In the genomic region with DNA sequence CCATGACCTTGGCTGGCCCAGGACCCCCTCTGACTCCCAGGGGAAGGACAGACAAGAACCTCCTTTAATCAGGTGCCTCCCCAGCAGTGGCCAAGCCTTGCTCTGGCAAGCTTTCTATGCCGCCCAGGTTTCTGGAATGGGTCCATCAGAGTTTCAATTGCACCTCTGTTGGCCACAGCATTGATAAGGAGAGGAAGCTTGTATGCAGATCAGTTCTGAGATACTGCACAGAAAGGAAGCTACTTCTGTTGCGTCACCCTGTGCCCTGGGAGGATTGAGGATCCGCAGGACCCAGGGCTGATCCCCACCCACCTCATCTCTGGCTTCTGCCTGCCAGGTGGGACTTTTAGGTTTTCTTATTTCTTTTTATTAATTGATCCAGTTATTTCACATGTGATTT, we compare ENCODE assay signal across 17 cellular contexts.
A peak's percentile ranks its signal among the peaks of the same experiment; 100 is the strongest.
DNase-seq lines count a peak whose midpoint lies in the region; ATAC-seq and TF ChIP-seq lines count a peak whose summit lies in the region.
"Had no signal": no experiment of that assay in that cellular context is flagged by ENCODE, and none has a peak within 500 bp of the region (broad histone marks: within the 10 kb centered on the region; RNA-seq: fewer than 3 reads in every experiment).

No MANE protein-coding gene starts in this region.

- H3K4me3 ChIP-seq in breast epithelium (no peak overlapping the region), PC-3 (ENCODE audit: low read length) (no peak overlapping the region), spleen (no peak overlapping the region)
- H3K4me3 ChIP-seq: GM12878, SJSA1 had no signal

- no peaks in the 10 kb centered on the region for H3K9me2 ChIP-seq in PC-3 (replicated peaks; ENCODE audit: low read length)

- intact Hi-C loops in MCF 10A (cut with micrococcal nuclease) (no loop called here), breast epithelium (cut with DNase I; ENCODE audit: low total_unique reads) (no loop called here), PC-3 (cut with micrococcal nuclease) (no loop called here), spleen (cut with DNase I; ENCODE audit: low total_unique reads) (no loop called here)

- H3K9me3 Mint-ChIP-seq in MCF 10A (ENCODE audit: unreplicated experiment) = peaks cover 15% of the 10 kb centered on the region

- no TSS peak for BruUV-seq in MCF 10A (replicated peaks; lab: Mats Ljungman, UMichigan)
- BruUV-seq in PC-3 (replicated peaks; lab: Mats Ljungman, UMichigan) = no TSS peak

- H3K27ac ChIP-seq in breast epithelium (no peak overlapping the region), PC-3 (ENCODE audit: low read length) (no peak overlapping the region), VCaP (peak overlapping the region; percentile 49), spleen (no peak overlapping the region)
- H3K27ac ChIP-seq: RWPE1, SJSA1 had no signal

- CTCF ChIA-PET in MCF 10A (lab: Yijun Ruan, JAX) (interaction anchor here (0.6 to 1.3 kb wide), 5 partner anchors 12 to 596 kb away, joined by 3 to 4 read pairs (median 3); no protein-coding TSS in a partner anchor), PC-3 (lab: Charles Lee) (no interaction called here)

- no peaks in the 10 kb centered on the region for H3F3A ChIP-seq in PC-3 (ENCODE audit: low read length, unreplicated experiment)

- no peak overlapping the region for H3K9ac ChIP-seq in PC-3 (ENCODE audit: low read length)

- peak; percentile 30 for DNase-seq in MCF 10A (ENCODE audit: unreplicated experiment)
- no peak for DNase-seq in breast epithelium (ENCODE audit: low spot score in 2 of 2)
- DNase-seq in PC-3 = peak; percentile 39
- DNase-seq in spleen = peak; percentile 32
- no peak for DNase-seq in germinal center (ENCODE audit: low spot score)
- DNase-seq in cerebellar nuclear complex (lab: John Stamatoyannopoulos, UW) = no peak
- no peak for DNase-seq in NCI-H1048 (lab: John Stamatoyannopoulos, UW)
- DNase-seq: DMS153; KBM-7; NCI-H1092 treated with DMSO at 0.1 percent for 48 hours; NK-92 treated with Interleukin-12 subunit alpha and Interleukin-12 subunit beta, amount 100 ng/mL, for 24 hours; OCI-M1 had no signal

- no peaks in the 10 kb centered on the region for H3K27me3 Mint-ChIP-seq in MCF 10A (ENCODE audit: insufficient read depth, unreplicated experiment)

- POLR2A ChIA-PET in MCF 10A (lab: Yijun Ruan, JAX) = interaction anchor here (0.6 kb wide), 2 partner anchors 103 to 143 kb away, joined by 3 read pairs; no protein-coding TSS in a partner anchor
- POLR2A ChIA-PET in PC-3 (lab: Charles Lee; ENCODE audit: unreplicated experiment) = no interaction called here

- TF ChIP-seq CTCF in MCF 10A (IDR thresholded peaks at IDR 0.05; ENCODE audit: unreplicated experiment) = no peak
- no peak for TF ChIP-seq CTCF in breast epithelium (IDR thresholded peaks at IDR 0.05)
- TF ChIP-seq CTCF in PC-3 (conservative IDR thresholded peaks at IDR 0.05; ENCODE audit: low read depth, low read length) = no peak
- TF ChIP-seq CTCF in VCaP (conservative IDR thresholded peaks at IDR 0.05) = no peak
- TF ChIP-seq CTCF in spleen (IDR thresholded peaks at IDR 0.05 in 8 of 11, conservative IDR thresholded peaks at IDR 0.05 in 3 of 11) = no peak

- no peaks in the 10 kb centered on the region for H3K27me3 ChIP-seq in breast epithelium
- H3K27me3 ChIP-seq in PC-3 (ENCODE audit: low read length) = no peaks in the 10 kb centered on the region
- H3K27me3 ChIP-seq in spleen (replicated peaks in 1 of 7) = peaks cover 0 to 32% (median 0%) of the 10 kb centered on the region in 7 donors
- H3K27me3 ChIP-seq: SJSA1 had no signal

- H3K36me3 Mint-ChIP-seq in MCF 10A (ENCODE audit: insufficient read depth, unreplicated experiment) = no peaks in the 10 kb centered on the region

- no peaks in the 10 kb centered on the region for H3K79me2 ChIP-seq in PC-3 (ENCODE audit: low read length)

- peak overlapping the region; percentile 8 for H3K27ac Mint-ChIP-seq in MCF 10A (ENCODE audit: low read depth, unreplicated experiment)
- H3K27ac Mint-ChIP-seq: B cell had no signal

- H3K4me3 Mint-ChIP-seq in MCF 10A (ENCODE audit: unreplicated experiment) = no peak overlapping the region
- H3K4me3 Mint-ChIP-seq: B cell had no signal

- no peak for TF ChIP-seq POLR2A in breast epithelium (IDR thresholded peaks at IDR 0.05)
- TF ChIP-seq POLR2A in spleen (IDR thresholded peaks at IDR 0.05) = no peak

- WGBS in spleen, 5 donors = 35 to 56% (median 44%) methylated on average over 3 of the region's 3 CpGs

- H3K9me3 ChIP-seq in breast epithelium (peaks cover 4 to 10% of the 10 kb centered on the region in 2 donors), PC-3 (ENCODE audit: low read length) (no peaks in the 10 kb centered on the region), spleen (peaks cover 0 to 17% (median 10%) of the 10 kb centered on the region in 8 donors)
- H3K9me3 ChIP-seq: SJSA1 had no signal

- no peaks in the 10 kb centered on the region for H3K4me1 ChIP-seq in breast epithelium
- no peaks in the 10 kb centered on the region for H3K4me1 ChIP-seq in PC-3 (ENCODE audit: insufficient read depth, low read length)
- H3K4me1 ChIP-seq in spleen = no peaks in the 10 kb centered on the region

- H3K4me1 Mint-ChIP-seq in MCF 10A (ENCODE audit: insufficient read depth, unreplicated experiment) = no peaks in the 10 kb centered on the region
- H3K4me1 Mint-ChIP-seq: B cell had no signal

- H3K36me3 ChIP-seq in breast epithelium (no peaks in the 10 kb centered on the region), PC-3 (ENCODE audit: low read depth, low read length) (no peaks in the 10 kb centered on the region), spleen (no peaks in the 10 kb centered on the region)
- H3K36me3 ChIP-seq: SJSA1 had no signal

- H2AFZ ChIP-seq in PC-3 (ENCODE audit: low read length) = no peak overlapping the region

- H4K20me1 ChIP-seq in PC-3 (ENCODE audit: low read length) = no peaks in the 10 kb centered on the region

- ATAC-seq in PC-3 = no peak
- ATAC-seq: GM12878 had no signal

- H3K4me2 ChIP-seq in PC-3 (ENCODE audit: low read length) = no peak overlapping the region

Comparison
In these comparisons a context has a peak if more than half of its experiments do, and no peak if none do; other contexts are left out.
1. DNase-seq: peak in MCF 10A (single experiment), PC-3 (single experiment) and spleen (single experiment); none in breast epithelium (0 of 2), germinal center (single experiment), cerebellar nuclear complex (0 of 2) and NCI-H1048 (single experiment).